ENCODE assay signal across 27 cellular contexts in genomic region chr20:62799036-62799435, GRCh38.
"Had no signal": no experiment of that assay in that cellular context is flagged by ENCODE, and none has a peak within 500 bp of the region (broad histone marks: within the 10 kb centered on the region; RNA-seq: fewer than 3 reads in every experiment).

No MANE protein-coding gene starts in this region.

- H3K27me3 ChIP-seq: cardiac muscle cell, suprapubic skin, tibial nerve had no signal

- H3K9me3 ChIP-seq: psoas muscle, suprapubic skin, tibial nerve had no signal

- H3K9me3 Mint-ChIP-seq: activated CD4-positive, alpha-beta memory T cell treated with anti-CD3 and anti-CD28 coated beads, Interleukin-2, amount 10 ng/mL, durations not matched to agents 7 days and 5 days; activated CD4-positive, alpha-beta T cell treated with anti-CD3 and anti-CD28 coated beads, Interleukin-2, amount 10 ng/mL, durations not matched to agents 7 days and 5 days; activated T-cell treated with anti-CD3 and anti-CD28 coated beads, Interleukin-2, amount 50 U/mL, for 4 hours; activated T-helper 2 cell treated with anti-CD3 and anti-CD28 coated beads, Interferon-gamma antibody, Interleukin-2, Interleukin-4, amounts not matched to agents 10 μg/mL and 5 μg/mL and 100 μg/mL, durations not matched to agents 14 hours and 24 hours and 36 hours had no signal

- H3K4me2 ChIP-seq: smooth muscle cell had no signal

- H3K36me3 Mint-ChIP-seq: activated naive CD8-positive, alpha-beta T cell had no signal

- ATAC-seq: activated T-cell treated with anti-CD3 and anti-CD28 coated beads, Interleukin-2, amount 50 U/mL, for 4 hours; esophagus mucosa; left cardiac atrium; left ventricle myocardium superior; psoas muscle had no signal

- H3K9ac ChIP-seq: parathyroid adenoma had no signal

- H3K79me2 ChIP-seq: parathyroid adenoma had no signal

- DNase-seq: activated CD4-positive, alpha-beta memory T cell treated with anti-CD3 and anti-CD28 coated beads, Interleukin-2, amount 10 ng/mL, durations not matched to agents 7 days and 5 days; activated CD4-positive, alpha-beta T cell treated with anti-CD3 and anti-CD28 coated beads for 1 hour; activated CD4-positive, alpha-beta T cell treated with anti-CD3 and anti-CD28 coated beads, Interleukin-2, amount 10 ng/mL, durations not matched to agents 7 days and 5 days; activated CD8-positive, alpha-beta memory T cell treated with anti-CD3 and anti-CD28 coated beads, Interleukin-2, amount 50 U/mL, for 48 hours; activated T-cell treated with anti-CD3 and anti-CD28 coated beads, Interleukin-2, amount 50 U/mL, for 4 hours; aorta; cerebellar nuclear complex; foreskin fibroblast; head of caudate nucleus; hippocampal formation; left cardiac atrium; left ventricle myocardium superior; occipital lobe; psoas muscle; stimulated activated CD4-positive, alpha-beta T cell treated with anti-CD3 and anti-CD28 coated beads, Interleukin-15, amount 100 ng/mL, for 24 hours; stimulated activated CD4-positive, alpha-beta T cell treated with anti-CD3 and anti-CD28 coated beads, Interleukin-2, amount 100 ng/mL, for 24 hours; stimulated activated naive CD4-positive, alpha-beta T cell; T-helper 2 cell had no signal

- H3K27ac ChIP-seq: cardiac muscle cell, coronary artery, parathyroid adenoma, psoas muscle, suprapubic skin had no signal

- H3K27me3 Mint-ChIP-seq: activated CD4-positive, alpha-beta memory T cell treated with anti-CD3 and anti-CD28 coated beads, Interleukin-2, amount 10 ng/mL, durations not matched to agents 7 days and 5 days; activated CD4-positive, alpha-beta T cell treated with anti-CD3 and anti-CD28 coated beads, Interleukin-2, amount 10 ng/mL, durations not matched to agents 7 days and 5 days; activated naive CD8-positive, alpha-beta T cell had no signal

- H2AFZ ChIP-seq: parathyroid adenoma had no signal

- H3K4me3 ChIP-seq: cardiac muscle cell, coronary artery, psoas muscle, smooth muscle cell, suprapubic skin, tibial nerve had no signal

- H3K27ac Mint-ChIP-seq: activated CD4-positive, alpha-beta T cell treated with anti-CD3 and anti-CD28 coated beads, Interleukin-2, amount 10 ng/mL, durations not matched to agents 7 days and 5 days; activated T-helper 2 cell treated with anti-CD3 and anti-CD28 coated beads, Interferon-gamma antibody, Interleukin-2, Interleukin-4, amounts not matched to agents 10 μg/mL and 5 μg/mL and 100 μg/mL, durations not matched to agents 14 hours and 24 hours and 36 hours had no signal
